In genomic region chr4:156972370-156972980, GRCh38 we compare ENCODE assay signal across 1 cellular context.
TF ChIP-seq lines count a peak whose summit lies in the region.

No MANE protein-coding gene starts in this region.

TF ChIP-seq in HepG2, 621 proteins besides CTCF, POLR2A, EP300 and RAD21:
- TF ChIP-seq MIER3 (CRISPR knock-in tag; IDR thresholded peaks at IDR 0.05; ENCODE audit: borderline replicate concordance) (no peak), ZFP36L1 (CRISPR knock-in tag; IDR thresholded peaks at IDR 0.05) (no peak), ZNF589 (CRISPR knock-in tag; conservative IDR thresholded peaks at IDR 0.05) (no peak), ZNF501 (CRISPR knock-in tag; IDR thresholded peaks at IDR 0.05) (peak; percentile 52), MBD4 (IDR thresholded peaks at IDR 0.05; ENCODE audit: borderline replicate concordance, low read length) (no peak), CREB1 (IDR thresholded peaks at IDR 0.05) (no peak), CREB1 (CRISPR knock-in tag; IDR thresholded peaks at IDR 0.05) (0 out of 2 replicates have a peak, but pooled peaks have one; percentile 28), NFE2L1 (CRISPR knock-in tag; IDR thresholded peaks at IDR 0.05; ENCODE audit: borderline replicate concordance) (no peak), MAFK (conservative IDR thresholded peaks at IDR 0.05 in 1 of 2, IDR thresholded peaks at IDR 0.05 in 1 of 2; ENCODE audit: low read length in 2 of 2) (no peak), HMG20A (CRISPR knock-in tag; IDR thresholded peaks at IDR 0.05; ENCODE audit: borderline replicate concordance) (0 out of 2 replicates have a peak, but pooled peaks have one; percentile 20), ZNF782 (CRISPR knock-in tag; IDR thresholded peaks at IDR 0.05; ENCODE audit: borderline replicate concordance) (no peak), GATAD2A (CRISPR knock-in tag; IDR thresholded peaks at IDR 0.05) (0 out of 2 replicates have a peak, but pooled peaks have one; percentile 4), SALL1 (CRISPR knock-in tag; IDR thresholded peaks at IDR 0.05) (no peak), ATF7-NPFF (CRISPR knock-in tag; IDR thresholded peaks at IDR 0.05; ENCODE audit: low read depth) (no peak), LCORL (IDR thresholded peaks at IDR 0.05) (no peak), LCORL (CRISPR knock-in tag; IDR thresholded peaks at IDR 0.05) (0 out of 2 replicates have a peak, but pooled peaks have one; percentile 8), HNF1B (CRISPR knock-in tag; IDR thresholded peaks at IDR 0.05) (0 out of 2 replicates have a peak, but pooled peaks have one; percentile 28), KMT2B (CRISPR knock-in tag; IDR thresholded peaks at IDR 0.05) (0 out of 2 replicates have a peak, but pooled peaks have one; percentile 6), ARID2 (CRISPR knock-in tag; IDR thresholded peaks at IDR 0.05; ENCODE audit: borderline replicate concordance) (0 out of 2 replicates have a peak, but pooled peaks have one; percentile 3)
